Comparison of ENCODE assay signal across 1 cellular context in genomic region chr5:23095418-23095817, GRCh38.
DNase-seq lines count a peak whose midpoint lies in the region; TF ChIP-seq lines count a peak whose summit lies in the region.
"Not testable (repeated sequence)": the region's sequence is repeated elsewhere in the genome, so short reads cannot be mapped to it uniquely, and the experiment has no call there.

No MANE protein-coding gene starts in this region.

- H3K4me3 Mint-ChIP-seq in chondrocyte (ENCODE audit: unreplicated experiment), result not testable (repeated sequence)

- not testable (repeated sequence) for H3K36me3 Mint-ChIP-seq in chondrocyte (ENCODE audit: low read depth)

- H3K4me1 Mint-ChIP-seq in chondrocyte (ENCODE audit: low read depth), result not testable (repeated sequence)

- H3K27me3 Mint-ChIP-seq in chondrocyte (ENCODE audit: low read depth), result peaks cover 11% of the 10 kb centered on the region

- not testable (repeated sequence) for H3K27ac Mint-ChIP-seq in chondrocyte (ENCODE audit: unreplicated experiment)

- not testable (repeated sequence) for TF ChIP-seq CTCF in chondrocyte (IDR thresholded peaks at IDR 0.05)

- DNase-seq in chondrocyte (ENCODE audit: low spot score), result peak; percentile 51

- H3K9me3 Mint-ChIP-seq in chondrocyte (ENCODE audit: low read depth), result not testable (repeated sequence)
